Comparison of ENCODE assay signal across 8 cellular contexts in genomic region chr2:222690564-222691200, GRCh38. TPM values are rescaled to one million over a fixed set of nuclear protein-coding genes. Genes with fewer than 3 reads are reported as not detected.
DNase-seq lines count a peak whose midpoint lies in the region; ATAC-seq and TF ChIP-seq lines count a peak whose summit lies in the region.

No MANE protein-coding gene starts in this region.

- no peak overlapping the region for H3K27ac Mint-ChIP-seq in CD4-positive, CD25-positive, alpha-beta regulatory T cell
- H3K27ac Mint-ChIP-seq in chondrocyte (ENCODE audit: unreplicated experiment): no peak overlapping the region

- no peak overlapping the region for H3K4me3 ChIP-seq in CD4-positive, CD25-positive, alpha-beta regulatory T cell (ENCODE audit: low read depth, low read length)
- peak overlapping the region; percentile 12 for H3K4me3 ChIP-seq in lower lobe of right lung

- H3K4me1 ChIP-seq in CD4-positive, CD25-positive, alpha-beta regulatory T cell (ENCODE audit: control insufficient read depth, insufficient read depth, low read length, poor library complexity, severe bottlenecking): no peaks in the 10 kb centered on the region
- H3K4me1 ChIP-seq in lower lobe of right lung: no peaks in the 10 kb centered on the region

- peaks cover 16% of the 10 kb centered on the region for H3K27me3 ChIP-seq in CD4-positive, CD25-positive, alpha-beta regulatory T cell (ENCODE audit: control insufficient read depth, insufficient read depth, low read length)
- no peaks in the 10 kb centered on the region for H3K27me3 ChIP-seq in lower lobe of right lung (ENCODE audit: low read depth)

- TF ChIP-seq CTCF in chondrocyte (IDR thresholded peaks at IDR 0.05) (peak; percentile 100), lower lobe of right lung (IDR thresholded peaks at IDR 0.05) (peak; percentile 97)

- H3K36me3 Mint-ChIP-seq in CD4-positive, CD25-positive, alpha-beta regulatory T cell: no peaks in the 10 kb centered on the region
- no peaks in the 10 kb centered on the region for H3K36me3 Mint-ChIP-seq in chondrocyte (ENCODE audit: low read depth)

- H3K9me3 Mint-ChIP-seq in CD4-positive, CD25-positive, alpha-beta regulatory T cell: peaks cover 0 to 3% (median 0%) of the 10 kb centered on the region in 7 donors
- no peaks in the 10 kb centered on the region for H3K9me3 Mint-ChIP-seq in chondrocyte (ENCODE audit: low read depth)

- no peaks in the 10 kb centered on the region for H3K36me3 ChIP-seq in CD4-positive, CD25-positive, alpha-beta regulatory T cell (ENCODE audit: control insufficient read depth, insufficient read depth, low read length)
- H3K36me3 ChIP-seq in lower lobe of right lung: no peaks in the 10 kb centered on the region

- H3K27ac ChIP-seq in CD4-positive, CD25-positive, alpha-beta regulatory T cell (ENCODE audit: insufficient read depth, low read length, poor library complexity, severe bottlenecking): no peak overlapping the region
- no peak overlapping the region for H3K27ac ChIP-seq in lower lobe of right lung

- intact Hi-C loops in lower lobe of right lung (cut with DNase I): loop anchor here (10.0 kb wide), 1 partner anchor 214 kb away; no protein-coding TSS in a partner anchor

- H3K4me1 Mint-ChIP-seq in CD4-positive, CD25-positive, alpha-beta regulatory T cell: peaks cover 0 to 7% (median 4%) of the 10 kb centered on the region in 4 donors
- peaks cover 13% of the 10 kb centered on the region for H3K4me1 Mint-ChIP-seq in chondrocyte (ENCODE audit: low read depth)

- ATAC-seq in CD4-positive, CD25-positive, alpha-beta regulatory T cell (ENCODE audit: low read depth in 2 of 2): peak; percentile 92
- peak; percentile 97 for ATAC-seq in GM19043 (IDR thresholded peaks at IDR 0.05; ENCODE audit: low read depth, unreplicated experiment)
- peak; percentile 98 for ATAC-seq in HG03159 (IDR thresholded peaks at IDR 0.05; ENCODE audit: unreplicated experiment)
- ATAC-seq in lower lobe of right lung: peak; percentile 96 to 98

- H3K27me3 Mint-ChIP-seq in CD4-positive, CD25-positive, alpha-beta regulatory T cell: peaks cover 32% of the 10 kb centered on the region
- H3K27me3 Mint-ChIP-seq in chondrocyte (ENCODE audit: low read depth): peaks cover 2% of the 10 kb centered on the region

- peak; percentile 46 to 79 (median 65) for DNase-seq in CD4-positive, CD25-positive, alpha-beta regulatory T cell
- DNase-seq in NCI-H2227 treated with DMSO at 0.1 percent for 48 hours (lab: John Stamatoyannopoulos, UW) (peak; percentile 50), chondrocyte (ENCODE audit: low spot score) (no peak), lower lobe of right lung (peak; percentile 84)
- peak; percentile 48 for DNase-seq in activated CD4-positive, alpha-beta T cell treated with anti-CD3 and anti-CD28 coated beads for 1 hour
- peak; percentile 37 for DNase-seq in stimulated activated CD8-positive, alpha-beta memory T cell treated with anti-CD3 and anti-CD28 coated beads, Interleukin-12 subunit alpha, Interleukin-12 subunit beta, amount 100 ng/mL, for 4 hours (ENCODE audit: low read depth)

- no peak overlapping the region for H3K4me3 Mint-ChIP-seq in CD4-positive, CD25-positive, alpha-beta regulatory T cell
- no peak overlapping the region for H3K4me3 Mint-ChIP-seq in chondrocyte (ENCODE audit: unreplicated experiment)

- no peaks in the 10 kb centered on the region for H3K9me3 ChIP-seq in CD4-positive, CD25-positive, alpha-beta regulatory T cell (ENCODE audit: control insufficient read depth in 2 of 2, low read length in 2 of 2)
- no peaks in the 10 kb centered on the region for H3K9me3 ChIP-seq in lower lobe of right lung

RNA-seq across cellular contexts. Expression of gene MOGAT1, which starts 19.2 kb away (rescaled TPM):
- not detected for total RNA-seq in CD4-positive, CD25-positive, alpha-beta regulatory T cell
- not detected for polyA plus RNA-seq in CD4-positive, CD25-positive, alpha-beta regulatory T cell
- total RNA-seq in chondrocyte (not detected in 3 replicates), lower lobe of right lung (3.2 TPM)

RNA-seq across cellular contexts. Expression of gene FARSB, which starts 34.8 kb away (rescaled TPM):
- total RNA-seq in CD4-positive, CD25-positive, alpha-beta regulatory T cell: 10.8 TPM
- 10 to 100 TPM; 22.3 to 26.2 (median 25.5) TPM for polyA plus RNA-seq in CD4-positive, CD25-positive, alpha-beta regulatory T cell
- total RNA-seq in chondrocyte (14.8 to 23.7 TPM (median 15.5 TPM) in 3 replicates), lower lobe of right lung (10.9 TPM)
